ENCODE assay signal across 8 cellular contexts in genomic region chr6:30744054-30744805, GRCh38. TPM values are rescaled to one million over a fixed set of nuclear protein-coding genes. Genes with fewer than 3 reads are reported as not detected.
DNase-seq lines count a peak whose midpoint lies in the region; ATAC-seq and TF ChIP-seq lines count a peak whose summit lies in the region.

A gene with protein sequence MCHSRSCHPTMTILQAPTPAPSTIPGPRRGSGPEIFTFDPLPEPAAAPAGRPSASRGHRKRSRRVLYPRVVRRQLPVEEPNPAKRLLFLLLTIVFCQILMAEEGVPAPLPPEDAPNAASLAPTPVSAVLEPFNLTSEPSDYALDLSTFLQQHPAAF (minus strand): TSS chr6:30744547. CDS start chr6:30744518, 29 bp downstream.

- DNase-seq in C1 segment of cervical spinal cord (lab: John Stamatoyannopoulos, UW) (peak in 12 of 14 donors; percentile 23 to 76 (median 57)), GOT3 (lab: John Stamatoyannopoulos, UW) (peak; percentile 69), NCI-H345 treated with DMSO at 0.1 percent for 48 hours (lab: John Stamatoyannopoulos, UW; ENCODE audit: unreplicated experiment) (peak; percentile 66), dorsolateral prefrontal cortex (peak in 6 of 10 donors; percentile 30 to 80 (median 53)), right lobe of liver (peak; percentile 91 to 93 (median 92))
- DNase-seq in activated CD4-positive, alpha-beta T cell treated with anti-CD3 and anti-CD28 coated beads, Interleukin-2, amount 50 U/mL, for 1 hour = peak; percentile 65
- DNase-seq in stimulated activated CD4-positive, alpha-beta T cell treated with anti-CD3 and anti-CD28 coated beads, Interleukin-2, amount 100 ng/mL, for 48 hours = peak; percentile 84 to 85

- H3K4me3 ChIP-seq in dorsolateral prefrontal cortex = peak within 1 kb of the TSS; percentile 54 to 98 (median 87)
- peak within 1 kb of the TSS; percentile 82 to 95 (median 93) for H3K4me3 ChIP-seq in right lobe of liver

- ATAC-seq in right lobe of liver (peak; percentile 60 to 68 (median 64)), HG02571 (IDR thresholded peaks at IDR 0.05; ENCODE audit: unreplicated experiment) (no peak)

- WGBS in right lobe of liver (ENCODE audit: insufficient coverage, low coverage, low lambda C conversion rate, missing lambda C conversion rate) = 0% methylated on average over 7 of the region's 54 CpGs

- intact Hi-C loops in dorsolateral prefrontal cortex (cut with DNase I) (loop anchor here (2.0 to 5.0 kb wide), 6 partner anchors 37 to 343 kb away; partner anchors contain the start of gene DDR1 (in 1 of the 2)), right lobe of liver (cut with DNase I) (no loop called here)

- TF ChIP-seq CTCF in dorsolateral prefrontal cortex (IDR thresholded peaks at IDR 0.05 in 54 of 56, conservative IDR thresholded peaks at IDR 0.05 in 2 of 56; ENCODE audit: low read depth in 1 of 56, partially characterized antibody in 56 of 56) (peak in 55 of 56 donors; percentile 7 to 73 (median 57)), right lobe of liver (IDR thresholded peaks at IDR 0.05) (peak; percentile 44 to 65 (median 51))

- no peaks in the 10 kb centered on the region for H3K27me3 ChIP-seq in dorsolateral prefrontal cortex
- H3K27me3 ChIP-seq in right lobe of liver = no peaks in the 10 kb centered on the region

- no peaks in the 10 kb centered on the region for H3K9me3 ChIP-seq in right lobe of liver

- TF ChIP-seq POLR2A in right lobe of liver (IDR thresholded peaks at IDR 0.05) = peak; percentile 99

- H3K27ac ChIP-seq in dorsolateral prefrontal cortex (peak within 1 kb of the TSS; percentile 8 to 97 (median 90)), right lobe of liver (peak within 1 kb of the TSS; percentile 88 to 98 (median 89))

- peaks cover 0 to 17% (median 8%) of the 10 kb centered on the region in 4 donors for H3K4me1 ChIP-seq in right lobe of liver

- H3K36me3 ChIP-seq in right lobe of liver = peaks cover 0 to 13% (median 11%) of the 10 kb centered on the region in 4 donors

RNA-seq across cellular contexts. Expression of the gene that starts here (rescaled TPM):
- 10 to 100 TPM in 27 of 120 experiments, 1 to 10 TPM in 93; 2.1 to 35.8 (median 6.7) TPM for total RNA-seq in dorsolateral prefrontal cortex
- 10 to 100 TPM in 3 of 6 experiments, 1 to 10 TPM in 3; 2.8 to 72.3 (median 24.5) TPM for total RNA-seq in right lobe of liver

Comparison
In these comparisons a context has a peak if more than half of its experiments do, and no peak if none do; other contexts are left out.
1. intact Hi-C loops: an anchor here in dorsolateral prefrontal cortex (2.0 to 5.0 kb wide); none called in right lobe of liver.